Comparison of ENCODE assay signal across 19 cellular contexts in genomic region chr4:73731968-73732610, GRCh38. TPM values are rescaled to one million over a fixed set of nuclear protein-coding genes. Genes with fewer than 3 reads are reported as not detected.
DNase-seq lines count a peak whose midpoint lies in the region; ATAC-seq and TF ChIP-seq lines count a peak whose summit lies in the region.
"Had no signal": no experiment of that assay in that cellular context is flagged by ENCODE, and none has a peak within 500 bp of the region (broad histone marks: within the 10 kb centered on the region; RNA-seq: fewer than 3 reads in every experiment).

No MANE protein-coding gene starts in this region.

- TF ChIP-seq POLR2A in gastroesophageal sphincter (IDR thresholded peaks at IDR 0.05) (no peak), spleen (IDR thresholded peaks at IDR 0.05) (no peak)

- DNase-seq in KBM-7 = peak; percentile 75
- peak; percentile 80 for DNase-seq in SIG-M5 (lab: John Stamatoyannopoulos, UW)
- no peak for DNase-seq in spleen
- DNase-seq in GM19240 (ENCODE audit: insufficient read length, low spot score) = no peak
- no peak for DNase-seq in NCI-H1694 (lab: John Stamatoyannopoulos, UW)
- DNase-seq: activated CD8-positive, alpha-beta T cell treated with anti-CD3 and anti-CD28 coated beads for 36 hours; activated naive CD8-positive, alpha-beta T cell treated with anti-CD3 and anti-CD28 coated beads, Interleukin-2, amount 50 U/mL, for 24 hours; CD4-positive, CD25-positive, alpha-beta regulatory T cell; effector CD8-positive, alpha-beta T cell; left cardiac atrium; naive B cell; NCI-H2081; NCI-H524 treated with DMSO at 0.1 percent for 48 hours; SW 1271; tibial artery; WERI-Rb-1 had no signal

- TF ChIP-seq CTCF in gastroesophageal sphincter (IDR thresholded peaks at IDR 0.05) = no peak
- TF ChIP-seq CTCF in spleen (IDR thresholded peaks at IDR 0.05 in 8 of 11, conservative IDR thresholded peaks at IDR 0.05 in 3 of 11) = peak in 1 of 11 experiments; percentile 21

- no peak for TF ChIP-seq EP300 in gastroesophageal sphincter (IDR thresholded peaks at IDR 0.05)

- H3K36me3 ChIP-seq in gastroesophageal sphincter (no peaks in the 10 kb centered on the region), spleen (no peaks in the 10 kb centered on the region)
- H3K36me3 ChIP-seq: tibial artery, WERI-Rb-1 had no signal

- no peaks in the 10 kb centered on the region for H3K27me3 ChIP-seq in gastroesophageal sphincter
- no peaks in the 10 kb centered on the region for H3K27me3 ChIP-seq in spleen (replicated peaks in 1 of 7)
- H3K27me3 ChIP-seq: tibial artery had no signal

- H3K9me3 ChIP-seq in gastroesophageal sphincter = no peaks in the 10 kb centered on the region
- H3K9me3 ChIP-seq in spleen = no peaks in the 10 kb centered on the region
- H3K9me3 ChIP-seq: tibial artery had no signal

- WGBS in gastroesophageal sphincter (ENCODE audit: low coverage in 1 of 2), 2 donors = 71 to 87% methylated on average over 1 to 8 of the region's 8 CpGs
- WGBS in spleen, 5 donors = 33 to 53% (median 42%) methylated on average over 8 of the region's 8 CpGs

- H3K4me1 ChIP-seq in gastroesophageal sphincter = peaks cover 0 to 3% (median 0%) of the 10 kb centered on the region in 3 donors
- peaks cover 0 to 54% (median 17%) of the 10 kb centered on the region in 6 donors for H3K4me1 ChIP-seq in spleen

- no peak overlapping the region for H3K27ac ChIP-seq in gastroesophageal sphincter
- peak overlapping the region in 7 of 8 donors; percentile 49 to 84 (median 79) for H3K27ac ChIP-seq in spleen
- H3K27ac ChIP-seq: tibial artery, WERI-Rb-1 had no signal

- ATAC-seq in gastroesophageal sphincter = peak; percentile 34
- ATAC-seq in HG03571 (IDR thresholded peaks at IDR 0.05; ENCODE audit: unreplicated experiment) = no peak
- ATAC-seq: activated CD8-positive, alpha-beta T cell treated with anti-CD3 and anti-CD28 coated beads for 36 hours; activated naive CD8-positive, alpha-beta T cell treated with anti-CD3 and anti-CD28 coated beads, Interleukin-2, amount 50 U/mL, for 24 hours; stimulated activated effector memory CD8-positive, alpha-beta T cell treated with anti-CD3 and anti-CD28 coated beads, Interleukin-12 subunit alpha, Interleukin-12 subunit beta, amount 100 ng/mL, for 72 hours had no signal

- H3K4me3 ChIP-seq in gastroesophageal sphincter (no peak overlapping the region), spleen (peak overlapping the region in 1 of 8 donors; percentile 62)
- H3K4me3 ChIP-seq: tibial artery had no signal

- in situ Hi-C loops in KBM-7 (cut with MboI; ENCODE audit: low pct_unique_long_range_greater_than_20kb, low sequenced_read_pairs) = no loop called here

- intact Hi-C loops in spleen (cut with DNase I; ENCODE audit: low total_unique reads) = no loop called here

RNA-seq across cellular contexts. Expression of gene CXCL8, which starts 8.3 kb away (rescaled TPM):
- 1 to 10 TPM in 2 of 4 donors, under 1 TPM in 1, not detected in 1; 0.62 to 1.9 (median 1.2) TPM for total RNA-seq in gastroesophageal sphincter
- total RNA-seq in spleen = 10 to 100 TPM in 2 of 7 donors, 1 to 10 TPM in 1, under 1 TPM in 4; 0.28 to 28.4 (median 0.94) TPM
- 1 to 10 TPM in 1 of 3 donors, under 1 TPM in 2; 0.59 to 3.7 (median 0.61) TPM for polyA plus RNA-seq in spleen

Comparison
In these comparisons a context has a peak if more than half of its experiments do, and no peak if none do; other contexts are left out.
1. DNase-seq: peak in KBM-7 (single experiment) and SIG-M5 (single experiment); none in spleen (single experiment), GM19240 (single experiment) and NCI-H1694 (single experiment).
2. H3K27ac ChIP-seq: peak in spleen (7 of 8); none in gastroesophageal sphincter (0 of 4).